30 cellular contexts compared by ENCODE assay signal in genomic region chr11:129731316-129731715, GRCh38.
DNase-seq lines count a peak whose midpoint lies in the region; ATAC-seq, FAIRE-seq and TF ChIP-seq lines count a peak whose summit lies in the region.
"Had no signal": no experiment of that assay in that cellular context is flagged by ENCODE, and none has a peak within 500 bp of the region (broad histone marks: within the 10 kb centered on the region; RNA-seq: fewer than 3 reads in every experiment).

No MANE protein-coding gene starts in this region.

- no peak overlapping the region for H3K27ac ChIP-seq in K562 (ENCODE audit: extremely low read depth, low read depth, low read length)
- H3K27ac ChIP-seq: HL-60, lower lobe of right lung, ovary, tibial artery, WERI-Rb-1 had no signal

- H3K9me3 ChIP-seq in MG63, result no peaks in the 10 kb centered on the region
- H3K9me3 ChIP-seq in K562 (replicated peaks; ENCODE audit: control insufficient read depth, insufficient read depth, low read depth, low read length), result no peaks in the 10 kb centered on the region
- H3K9me3 ChIP-seq: HAP-1, lower lobe of right lung, ovary, tibial artery had no signal

- TF ChIP-seq EP300 in K562 (IDR thresholded peaks at IDR 0.05; ENCODE audit: low read length), result no peak

- no peaks in the 10 kb centered on the region for H4K20me1 ChIP-seq in K562 (replicated peaks; ENCODE audit: control insufficient read depth, insufficient read depth, low read length)

- no peak overlapping the region for H2AFZ ChIP-seq in K562 (ENCODE audit: low read depth, low read length)

- FAIRE-seq in K562 (lab: Jason Lieb, UNC), result no peak
- FAIRE-seq: islet of Langerhans had no signal

- CTCF ChIA-PET in K562 (lab: Yijun Ruan, JAX; ENCODE audit: low intra/inter-chr PET ratio), result no interaction called here

- no peaks in the 10 kb centered on the region for H3K9me1 ChIP-seq in K562 (ENCODE audit: control insufficient read depth, insufficient read depth, low read length)

- no TSS peak for BruUV-seq in K562 (replicated peaks; lab: Mats Ljungman, UMichigan)

- intact Hi-C loops in K562 (cut with micrococcal nuclease), result no loop called here

- H3K79me2 ChIP-seq in K562 (ENCODE audit: control insufficient read depth, insufficient read depth, low read length), result no peaks in the 10 kb centered on the region

- WGBS in K562 (ENCODE audit: insufficient coverage, low coverage, missing lambda C conversion rate), result 0% methylated on average over 8 of the region's 8 CpGs

- DNase-seq in DMS53 (lab: John Stamatoyannopoulos, UW), result peak; percentile 12
- DNase-seq in DMS53 treated with DMSO at 0.1 percent for 48 hours (lab: John Stamatoyannopoulos, UW; ENCODE audit: unreplicated experiment), result no peak
- peak; percentile 9 for DNase-seq in MG63
- no peak for DNase-seq in K562 (ENCODE audit: extremely low read depth in 1 of 4, low spot score in 3 of 4)
- DNase-seq in left lobe of liver (ENCODE audit: low spot score), result peak; percentile 79
- DNase-seq in GM19238 (ENCODE audit: insufficient read length, low spot score), result no peak
- no peak for DNase-seq in HCEC 1CT
- no peak for DNase-seq in activated gamma-delta T cell treated with Interleukin-2 at 50 U/mL for 16 hours
- DNase-seq: 8988T; activated CD4-positive, alpha-beta T cell treated with anti-CD3 and anti-CD28 coated beads, Interleukin-2, amount 10 ng/mL, durations not matched to agents 7 days and 5 days; activated naive CD4-positive, alpha-beta T cell; activated T-cell treated with anti-CD3 and anti-CD28 coated beads, Interleukin-2, amount 50 U/mL, for 4 hours; CD4-positive, alpha-beta memory T cell; DND-41; glutamatergic neuron; lower lobe of right lung; NCI-H187 treated with DMSO at 0.1 percent for 48 hours; NCI-H2227 treated with DMSO at 0.1 percent for 48 hours; NCI-H774; ovary; retina; Right ventricle myocardium superior; stimulated activated CD4-positive, alpha-beta T cell treated with anti-CD3 and anti-CD28 coated beads, Interleukin-1b, Interleukin-23, amount 100 ng/mL, for 48 hours; stimulated activated CD8-positive, alpha-beta memory T cell treated with anti-CD3 and anti-CD28 coated beads, Interleukin-4, amount 100 ng/mL, for 48 hours; tibial artery; WERI-Rb-1 had no signal

- no peak overlapping the region for H3K4me3 ChIP-seq in MG63
- no peak overlapping the region for H3K4me3 ChIP-seq in K562
- H3K4me3 ChIP-seq: HAP-1, lower lobe of right lung, ovary, smooth muscle cell, tibial artery had no signal

- H3K27me3 ChIP-seq in MG63 (no peaks in the 10 kb centered on the region), K562 (ENCODE audit: control insufficient read depth in 2 of 2, insufficient read depth in 2 of 2, low read length in 2 of 2) (peaks cover 4 to 47% of the 10 kb centered on the region in 2 experiments)
- H3K27me3 ChIP-seq: ovary had no signal

- no peaks in the 10 kb centered on the region; a peak in 1 of 5 replicates for H3K4me1 ChIP-seq in K562 (replicated peaks in 1 of 2; ENCODE audit: control insufficient read depth in 2 of 2, insufficient read depth in 2 of 2, low read length in 2 of 2)
- H3K4me1 ChIP-seq: HAP-1, lower lobe of right lung, tibial artery had no signal

- TF ChIP-seq RAD21 in K562 (CRISPR knock-in tag; conservative IDR thresholded peaks at IDR 0.05 in 1 of 2, IDR thresholded peaks at IDR 0.05 in 1 of 2), result no peak

- TF ChIP-seq POLR2A in K562 (conservative IDR thresholded peaks at IDR 0.05), result no peak

- POLR2A ChIA-PET in K562 (lab: Yijun Ruan, JAX), result interaction anchor here (0.7 to 1.1 kb wide), 2 partner anchors 14 to 141 kb away, joined by 3 read pairs; no protein-coding TSS in a partner anchor

- in situ Hi-C loops in K562 (cut with MboI), result no loop called here

- no peak overlapping the region for H3K4me2 ChIP-seq in K562 (ENCODE audit: insufficient read depth, low read length)
- H3K4me2 ChIP-seq: smooth muscle cell had no signal

- ATAC-seq in K562, result 0 out of 3 replicates have a peak, but pooled peaks have one; percentile 29
- peak; percentile 90 for ATAC-seq in left lobe of liver
- ATAC-seq: activated T-cell treated with anti-CD3 and anti-CD28 coated beads, Interleukin-2, amount 50 U/mL, for 4 hours; lower lobe of right lung had no signal

- TF ChIP-seq CTCF in K562 (IDR thresholded peaks at IDR 0.05 in 2 of 3, conservative IDR thresholded peaks at IDR 0.05 in 1 of 3; ENCODE audit: insufficient read depth in 2 of 3, low read depth in 1 of 3, low read length in 3 of 3), result no peak

- H3K36me3 ChIP-seq in MG63 (no peaks in the 10 kb centered on the region), K562 (ENCODE audit: control insufficient read depth, insufficient read depth, low read length) (no peaks in the 10 kb centered on the region)
- H3K36me3 ChIP-seq: HAP-1, lower lobe of right lung, ovary, tibial artery, WERI-Rb-1 had no signal

- no peak overlapping the region for H3K9ac ChIP-seq in K562 (ENCODE audit: insufficient read depth in 1 of 2, low read depth in 2 of 2, low read length in 2 of 2)

TF ChIP-seq in K562, 482 proteins besides CTCF, POLR2A, EP300 and RAD21:
- TF ChIP-seq CHD1 (IDR thresholded peaks at IDR 0.05; ENCODE audit: low read length) (no peak), HIVEP1 (CRISPR knock-in tag; IDR thresholded peaks at IDR 0.05) (no peak), RBM17 (IDR thresholded peaks at IDR 0.05; ENCODE audit: borderline replicate concordance, low read depth, low read length) (no peak), NR1H2 (CRISPR knock-in tag; IDR thresholded peaks at IDR 0.05) (no peak), ATF7 (IDR thresholded peaks at IDR 0.05) (no peak), SREBF2 (CRISPR knock-in tag; IDR thresholded peaks at IDR 0.05) (no peak), GATA2 (CRISPR knock-in tag; IDR thresholded peaks at IDR 0.05) (no peak), EHMT2 (IDR thresholded peaks at IDR 0.05) (no peak), THRA (IDR thresholded peaks at IDR 0.05) (no peak)
- TF ChIP-seq, protein P1, sequence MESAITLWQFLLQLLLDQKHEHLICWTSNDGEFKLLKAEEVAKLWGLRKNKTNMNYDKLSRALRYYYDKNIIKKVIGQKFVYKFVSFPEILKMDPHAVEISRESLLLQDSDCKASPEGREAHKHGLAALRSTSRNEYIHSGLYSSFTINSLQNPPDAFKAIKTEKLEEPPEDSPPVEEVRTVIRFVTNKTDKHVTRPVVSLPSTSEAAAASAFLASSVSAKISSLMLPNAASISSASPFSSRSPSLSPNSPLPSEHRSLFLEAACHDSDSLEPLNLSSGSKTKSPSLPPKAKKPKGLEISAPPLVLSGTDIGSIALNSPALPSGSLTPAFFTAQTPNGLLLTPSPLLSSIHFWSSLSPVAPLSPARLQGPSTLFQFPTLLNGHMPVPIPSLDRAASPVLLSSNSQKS (CRISPR knock-in tag; IDR thresholded peaks at IDR 0.05), result no peak
- TF ChIP-seq, protein P2, sequence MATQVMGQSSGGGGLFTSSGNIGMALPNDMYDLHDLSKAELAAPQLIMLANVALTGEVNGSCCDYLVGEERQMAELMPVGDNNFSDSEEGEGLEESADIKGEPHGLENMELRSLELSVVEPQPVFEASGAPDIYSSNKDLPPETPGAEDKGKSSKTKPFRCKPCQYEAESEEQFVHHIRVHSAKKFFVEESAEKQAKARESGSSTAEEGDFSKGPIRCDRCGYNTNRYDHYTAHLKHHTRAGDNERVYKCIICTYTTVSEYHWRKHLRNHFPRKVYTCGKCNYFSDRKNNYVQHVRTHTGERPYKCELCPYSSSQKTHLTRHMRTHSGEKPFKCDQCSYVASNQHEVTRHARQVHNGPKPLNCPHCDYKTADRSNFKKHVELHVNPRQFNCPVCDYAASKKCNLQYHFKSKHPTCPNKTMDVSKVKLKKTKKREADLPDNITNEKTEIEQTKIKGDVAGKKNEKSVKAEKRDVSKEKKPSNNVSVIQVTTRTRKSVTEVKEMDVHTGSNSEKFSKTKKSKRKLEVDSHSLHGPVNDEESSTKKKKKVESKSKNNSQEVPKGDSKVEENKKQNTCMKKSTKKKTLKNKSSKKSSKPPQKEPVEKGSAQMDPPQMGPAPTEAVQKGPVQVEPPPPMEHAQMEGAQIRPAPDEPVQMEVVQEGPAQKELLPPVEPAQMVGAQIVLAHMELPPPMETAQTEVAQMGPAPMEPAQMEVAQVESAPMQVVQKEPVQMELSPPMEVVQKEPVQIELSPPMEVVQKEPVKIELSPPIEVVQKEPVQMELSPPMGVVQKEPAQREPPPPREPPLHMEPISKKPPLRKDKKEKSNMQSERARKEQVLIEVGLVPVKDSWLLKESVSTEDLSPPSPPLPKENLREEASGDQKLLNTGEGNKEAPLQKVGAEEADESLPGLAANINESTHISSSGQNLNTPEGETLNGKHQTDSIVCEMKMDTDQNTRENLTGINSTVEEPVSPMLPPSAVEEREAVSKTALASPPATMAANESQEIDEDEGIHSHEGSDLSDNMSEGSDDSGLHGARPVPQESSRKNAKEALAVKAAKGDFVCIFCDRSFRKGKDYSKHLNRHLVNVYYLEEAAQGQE (CRISPR knock-in tag; IDR thresholded peaks at IDR 0.05; ENCODE audit: low read depth), result no peak

Comparison
In these comparisons a context has a peak if more than half of its experiments do, and no peak if none do; other contexts are left out.
1. DNase-seq: peak in DMS53 (single experiment), MG63 (single experiment) and left lobe of liver (single experiment); none in DMS53 treated with DMSO at 0.1 percent for 48 hours (single experiment), K562 (0 of 4), GM19238 (single experiment), HCEC 1CT (single experiment) and activated gamma-delta T cell treated with Interleukin-2 at 50 U/mL for 16 hours (single experiment).